In the genomic region with DNA sequence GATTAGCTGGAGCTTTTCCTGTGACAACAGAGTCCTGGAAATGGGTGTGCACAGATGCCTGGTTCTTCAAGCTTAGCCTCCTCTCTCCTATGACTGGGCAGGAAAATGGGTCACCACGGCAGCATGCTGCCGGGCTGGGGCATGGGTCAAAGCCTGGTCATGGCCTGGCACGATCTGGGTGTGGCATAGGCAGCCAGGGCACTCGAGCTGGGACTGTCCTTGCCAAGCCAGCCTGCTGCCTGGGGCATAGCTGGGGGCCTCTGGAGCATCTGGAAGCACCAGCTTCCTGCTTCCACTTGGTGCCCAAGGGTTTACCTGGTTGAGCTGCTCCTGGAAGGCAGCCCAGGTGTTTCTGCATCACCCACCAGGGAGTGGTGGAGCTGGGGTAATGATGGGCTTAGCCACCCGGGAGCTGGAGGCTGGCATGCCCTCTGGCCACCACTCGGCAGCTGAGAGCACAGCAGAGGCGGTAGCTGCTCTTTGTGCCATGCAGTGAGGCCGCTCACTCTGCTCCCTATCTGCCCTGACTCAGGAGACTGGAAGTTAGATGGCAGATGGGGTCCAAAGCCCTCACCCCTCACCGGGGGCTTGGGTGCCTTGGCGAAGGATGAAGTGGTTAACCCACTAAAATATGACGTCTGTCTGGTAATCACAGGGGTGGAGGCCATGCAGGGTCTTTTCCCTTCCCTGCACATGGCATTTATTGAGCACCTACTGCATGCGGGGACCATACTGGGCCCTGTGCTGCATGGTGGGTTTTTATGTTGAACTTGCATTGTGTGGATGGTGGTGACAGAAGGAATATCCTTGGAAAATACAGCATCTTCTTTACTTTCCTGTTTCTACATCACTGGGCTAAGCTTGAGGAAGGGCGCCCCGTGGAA, we compare ENCODE assay signal across 1 cellular context.
TF ChIP-seq lines count a peak whose summit lies in the region.

No MANE protein-coding gene starts in this region.

TF ChIP-seq in HEK293, 187 proteins besides CTCF, POLR2A, EP300 and RAD21:
- TF ChIP-seq, protein P1, sequence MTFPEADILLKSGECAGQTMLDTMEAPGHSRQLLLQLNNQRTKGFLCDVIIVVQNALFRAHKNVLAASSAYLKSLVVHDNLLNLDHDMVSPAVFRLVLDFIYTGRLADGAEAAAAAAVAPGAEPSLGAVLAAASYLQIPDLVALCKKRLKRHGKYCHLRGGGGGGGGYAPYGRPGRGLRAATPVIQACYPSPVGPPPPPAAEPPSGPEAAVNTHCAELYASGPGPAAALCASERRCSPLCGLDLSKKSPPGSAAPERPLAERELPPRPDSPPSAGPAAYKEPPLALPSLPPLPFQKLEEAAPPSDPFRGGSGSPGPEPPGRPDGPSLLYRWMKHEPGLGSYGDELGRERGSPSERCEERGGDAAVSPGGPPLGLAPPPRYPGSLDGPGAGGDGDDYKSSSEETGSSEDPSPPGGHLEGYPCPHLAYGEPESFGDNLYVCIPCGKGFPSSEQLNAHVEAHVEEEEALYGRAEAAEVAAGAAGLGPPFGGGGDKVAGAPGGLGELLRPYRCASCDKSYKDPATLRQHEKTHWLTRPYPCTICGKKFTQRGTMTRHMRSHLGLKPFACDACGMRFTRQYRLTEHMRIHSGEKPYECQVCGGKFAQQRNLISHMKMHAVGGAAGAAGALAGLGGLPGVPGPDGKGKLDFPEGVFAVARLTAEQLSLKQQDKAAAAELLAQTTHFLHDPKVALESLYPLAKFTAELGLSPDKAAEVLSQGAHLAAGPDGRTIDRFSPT (tag by site-specific recombination; IDR thresholded peaks at IDR 0.05), result 0 out of 2 replicates have a peak, but pooled peaks have one; percentile 42
- no peak for TF ChIP-seq ZNF311 (tag by site-specific recombination; IDR thresholded peaks at IDR 0.05; ENCODE audit: borderline replicate concordance)
